Comparison of ENCODE assay signal across 11 cellular contexts in genomic region chr20:35523298-35523888, GRCh38. TPM values are rescaled to one million over a fixed set of nuclear protein-coding genes. Genes with fewer than 3 reads are reported as not detected.
DNase-seq lines count a peak whose midpoint lies in the region; ATAC-seq and TF ChIP-seq lines count a peak whose summit lies in the region.
"Had no signal": no experiment of that assay in that cellular context is flagged by ENCODE, and none has a peak within 500 bp of the region (broad histone marks: within the 10 kb centered on the region; RNA-seq: fewer than 3 reads in every experiment).

No MANE protein-coding gene starts in this region.

- TF ChIP-seq CTCF in GM10266 (IDR thresholded peaks at IDR 0.05; ENCODE audit: control insufficient read depth, insufficient read depth, low read depth, missing control alignments) = peak; percentile 55
- TF ChIP-seq CTCF in LNCaP clone FGC (IDR thresholded peaks at IDR 0.05; ENCODE audit: control insufficient read depth, extremely low read depth, insufficient read depth) = peak; percentile 31; the same call in 1 of the 2 replicates

- no peaks in the 10 kb centered on the region for H3K9me3 Mint-ChIP-seq in activated T-helper 2 cell treated with anti-CD3 and anti-CD28 coated beads, Interferon-gamma antibody, Interleukin-2, Interleukin-4, amounts not matched to agents 10 μg/mL and 5 μg/mL and 100 μg/mL, durations not matched to agents 14 hours and 24 hours and 36 hours
- no peaks in the 10 kb centered on the region for H3K9me3 Mint-ChIP-seq in memory B cell

- DNase-seq in GM10266 (ENCODE audit: extremely low spot score) (peak; percentile 48), LNCaP clone FGC (ENCODE audit: low read depth) (no peak), memory B cell (ENCODE audit: low spot score in 2 of 2) (no peak), NCI-H345 (lab: John Stamatoyannopoulos, UW) (no peak), OCI-M2 (lab: John Stamatoyannopoulos, UW; ENCODE audit: unreplicated experiment) (no peak), COLO829 (ENCODE audit: low spot score) (no peak)
- DNase-seq in activated T-helper 2 cell treated with anti-CD3 and anti-CD28 coated beads, Interferon-gamma antibody, Interleukin-2, Interleukin-4, amounts not matched to agents 10 μg/mL and 5 μg/mL and 100 μg/mL, durations not matched to agents 14 hours and 24 hours and 36 hours (ENCODE audit: low spot score) = peak; percentile 17
- no peak for DNase-seq in activated effector memory CD4-positive, alpha-beta T cell treated with anti-CD3 and anti-CD28 coated beads, Interleukin-2, amount 50 U/mL, for 16 hours

- no peak overlapping the region for H3K4me3 ChIP-seq in LNCaP clone FGC (ENCODE audit: low read depth, low read length)
- H3K4me3 ChIP-seq: SK-N-MC, tibial nerve had no signal

- H3K36me3 Mint-ChIP-seq in activated T-helper 2 cell treated with anti-CD3 and anti-CD28 coated beads, Interferon-gamma antibody, Interleukin-2, Interleukin-4, amounts not matched to agents 10 μg/mL and 5 μg/mL and 100 μg/mL, durations not matched to agents 14 hours and 24 hours and 36 hours (ENCODE audit: low read depth) = no peaks in the 10 kb centered on the region
- no peaks in the 10 kb centered on the region for H3K36me3 Mint-ChIP-seq in memory B cell

- ATAC-seq in memory B cell (ENCODE audit: low read depth) = peak; percentile 45

- intact Hi-C loops in activated T-helper 2 cell treated with anti-CD3 and anti-CD28 coated beads, Interferon-gamma antibody, Interleukin-2, Interleukin-4, amounts not matched to agents 10 μg/mL and 5 μg/mL and 100 μg/mL, durations not matched to agents 14 hours and 24 hours and 36 hours (cut with micrococcal nuclease) = no loop called here

- no peak overlapping the region for H3K4me3 Mint-ChIP-seq in activated T-helper 2 cell treated with anti-CD3 and anti-CD28 coated beads, Interferon-gamma antibody, Interleukin-2, Interleukin-4, amounts not matched to agents 10 μg/mL and 5 μg/mL and 100 μg/mL, durations not matched to agents 14 hours and 24 hours and 36 hours (ENCODE audit: low read depth)
- H3K4me3 Mint-ChIP-seq in memory B cell = no peak overlapping the region

- H3K27me3 Mint-ChIP-seq in activated T-helper 2 cell treated with anti-CD3 and anti-CD28 coated beads, Interferon-gamma antibody, Interleukin-2, Interleukin-4, amounts not matched to agents 10 μg/mL and 5 μg/mL and 100 μg/mL, durations not matched to agents 14 hours and 24 hours and 36 hours (ENCODE audit: low read depth) = no peaks in the 10 kb centered on the region
- H3K27me3 Mint-ChIP-seq in memory B cell = no peaks in the 10 kb centered on the region

- H3K27ac Mint-ChIP-seq in activated T-helper 2 cell treated with anti-CD3 and anti-CD28 coated beads, Interferon-gamma antibody, Interleukin-2, Interleukin-4, amounts not matched to agents 10 μg/mL and 5 μg/mL and 100 μg/mL, durations not matched to agents 14 hours and 24 hours and 36 hours = no peak overlapping the region
- H3K27ac Mint-ChIP-seq in memory B cell = no peak overlapping the region

- H3K4me1 Mint-ChIP-seq in activated T-helper 2 cell treated with anti-CD3 and anti-CD28 coated beads, Interferon-gamma antibody, Interleukin-2, Interleukin-4, amounts not matched to agents 10 μg/mL and 5 μg/mL and 100 μg/mL, durations not matched to agents 14 hours and 24 hours and 36 hours (ENCODE audit: low read depth) = no peaks in the 10 kb centered on the region
- peaks cover 5% of the 10 kb centered on the region for H3K4me1 Mint-ChIP-seq in memory B cell

RNA-seq across cellular contexts. Expression of gene C20orf173, which starts 6.1 kb away (rescaled TPM):
- total RNA-seq in activated T-helper 2 cell treated with anti-CD3 and anti-CD28 coated beads, Interferon-gamma antibody, Interleukin-2, Interleukin-4, amounts not matched to agents 10 μg/mL and 5 μg/mL and 100 μg/mL, durations not matched to agents 14 hours and 24 hours and 36 hours = not detected in 2 replicates
- total RNA-seq: lung microvascular endothelial cell, tibial nerve had no signal

RNA-seq across cellular contexts. Expression of gene ERGIC3, which starts 18.5 kb away (rescaled TPM):
- 141 and 143 TPM in 2 replicates for total RNA-seq in activated T-helper 2 cell treated with anti-CD3 and anti-CD28 coated beads, Interferon-gamma antibody, Interleukin-2, Interleukin-4, amounts not matched to agents 10 μg/mL and 5 μg/mL and 100 μg/mL, durations not matched to agents 14 hours and 24 hours and 36 hours

Comparison
In these comparisons a context has a peak if more than half of its experiments do, and no peak if none do; other contexts are left out.
1. DNase-seq: peak in GM10266 (single experiment) and activated T-helper 2 cell treated with anti-CD3 and anti-CD28 coated beads, Interferon-gamma antibody, Interleukin-2, Interleukin-4, amounts not matched to agents 10 μg/mL and 5 μg/mL and 100 μg/mL, durations not matched to agents 14 hours and 24 hours and 36 hours (single experiment); none in LNCaP clone FGC (single experiment), memory B cell (0 of 2), NCI-H345 (single experiment), OCI-M2 (single experiment), COLO829 (single experiment) and activated effector memory CD4-positive, alpha-beta T cell treated with anti-CD3 and anti-CD28 coated beads, Interleukin-2, amount 50 U/mL, for 16 hours (single experiment).